20 cellular contexts compared by ENCODE assay signal in genomic region chr4:36267491-36268254, GRCh38. TPM values are rescaled to one million over a fixed set of nuclear protein-coding genes. Genes with fewer than 3 reads are reported as not detected.
DNase-seq lines count a peak whose midpoint lies in the region; ATAC-seq and TF ChIP-seq lines count a peak whose summit lies in the region.
"Had no signal": no experiment of that assay in that cellular context is flagged by ENCODE, and none has a peak within 500 bp of the region (broad histone marks: within the 10 kb centered on the region; RNA-seq: fewer than 3 reads in every experiment).

No MANE protein-coding gene starts in this region.

- H3K4ac ChIP-seq in mesenchymal stem cell (ENCODE audit: low read depth in 1 of 2, low read length in 2 of 2) = no peak overlapping the region

- H2BK15ac ChIP-seq in mesenchymal stem cell (ENCODE audit: low read depth, poor library complexity, severe bottlenecking) = no peak overlapping the region

- H3K4me2 ChIP-seq in mesenchymal stem cell (ENCODE audit: low read length, poor library complexity, severe bottlenecking) = no peak overlapping the region
- H3K4me2 ChIP-seq: PC-9 had no signal

- no peak overlapping the region for H2BK12ac ChIP-seq in mesenchymal stem cell (ENCODE audit: low read length in 2 of 2)

- H3K14ac ChIP-seq in mesenchymal stem cell (ENCODE audit: low read length in 2 of 2) = no peak overlapping the region

- no peaks in the 10 kb centered on the region for H3K4me1 ChIP-seq in mesenchymal stem cell (ENCODE audit: control insufficient read depth, insufficient read depth, low read depth, low read length)
- H3K4me1 ChIP-seq: stomach had no signal

- no peaks in the 10 kb centered on the region for H3K9me3 ChIP-seq in mesenchymal stem cell (ENCODE audit: control insufficient read depth, low read length)
- H3K9me3 ChIP-seq: left lung, stomach had no signal

- ATAC-seq in activated CD4-positive, CD25-positive, alpha-beta regulatory T cell treated with anti-CD3 and anti-CD28 coated beads, Interleukin-2, amount 50 U/mL, for 24 hours = peak; percentile 46 to 65
- ATAC-seq in natural killer cell treated with Interleukin-12 subunit alpha and Interleukin-12 subunit beta and Interleukin-15 and Interleukin-18, amount 100 ng/mL, for 72 hours = peak; percentile 45 to 59
- no peak for ATAC-seq in left lobe of liver
- ATAC-seq: left lung had no signal

- H3K4me1 Mint-ChIP-seq in activated naive CD8-positive, alpha-beta T cell (ENCODE audit: low read depth) = peaks cover 40% of the 10 kb centered on the region
- peaks cover 45 to 55% of the 10 kb centered on the region in 2 donors for H3K4me1 Mint-ChIP-seq in natural killer cell treated with Interleukin-12 subunit alpha and Interleukin-12 subunit beta and Interleukin-15 and Interleukin-18, amount 100 ng/mL, for 72 hours (ENCODE audit: low read depth in 2 of 2)

- H3K27ac ChIP-seq in mesenchymal stem cell (ENCODE audit: low read length, poor library complexity, severe bottlenecking) = no peak overlapping the region
- H3K27ac ChIP-seq: PC-9, stomach had no signal

- H4K8ac ChIP-seq in mesenchymal stem cell (ENCODE audit: low read length) = no peak overlapping the region

- no peaks in the 10 kb centered on the region for H3K9me3 Mint-ChIP-seq in activated naive CD8-positive, alpha-beta T cell (ENCODE audit: low read depth)
- H3K9me3 Mint-ChIP-seq in natural killer cell treated with Interleukin-12 subunit alpha and Interleukin-12 subunit beta and Interleukin-15 and Interleukin-18, amount 100 ng/mL, for 72 hours = peaks cover 3% of the 10 kb centered on the region
- H3K9me3 Mint-ChIP-seq: activated B cell treated with CpG ODN at 0.5 μM for 24 hours had no signal

- H3K27me3 ChIP-seq in mesenchymal stem cell (ENCODE audit: control insufficient read depth in 1 of 2, insufficient read depth in 1 of 2, low read length in 2 of 2) = no peaks in the 10 kb centered on the region
- H3K27me3 ChIP-seq: left lung, stomach had no signal

- no peak overlapping the region for H3K9ac ChIP-seq in mesenchymal stem cell (ENCODE audit: low read length)

- no peak for TF ChIP-seq POLR2A in NB4 (IDR thresholded peaks at IDR 0.05; ENCODE audit: extremely low read depth, insufficient read length)

- H2BK120ac ChIP-seq in mesenchymal stem cell (ENCODE audit: low read depth, low read length) = no peak overlapping the region

- H3K23ac ChIP-seq in mesenchymal stem cell (ENCODE audit: low read length in 2 of 2) = no peak overlapping the region

- H2AFZ ChIP-seq in mesenchymal stem cell (ENCODE audit: low read depth, low read length) = no peak overlapping the region
- H2AFZ ChIP-seq: PC-9 had no signal

- intact Hi-C loops in head of caudate nucleus (cut with DNase I) = no loop called here

- DNase-seq in activated CD4-positive, CD25-positive, alpha-beta regulatory T cell treated with anti-CD3 and anti-CD28 coated beads, Interleukin-2, amount 50 U/mL, for 72 hours = no peak
- peak; percentile 34 for DNase-seq in NB4 (ENCODE audit: low read depth)
- no peak for DNase-seq in natural killer cell treated with Interleukin-12 subunit alpha and Interleukin-12 subunit beta and Interleukin-15 and Interleukin-18, amount 100 ng/mL, for 72 hours (ENCODE audit: low spot score)
- DNase-seq in left lobe of liver (ENCODE audit: low spot score) = no peak
- DNase-seq in head of caudate nucleus = no peak
- no peak for DNase-seq in mesenchymal stem cell
- DNase-seq: activated B cell treated with CpG ODN at 0.5 μM for 24 hours, COR-L47, dermis blood vessel endothelial cell, KG1, left lung, NCI-H1436, NCI-H446 treated with DMSO at 0.1 percent for 48 hours, PC-9, posterior cingulate gyrus, stomach had no signal

- H3K36me3 Mint-ChIP-seq in activated naive CD8-positive, alpha-beta T cell = no peaks in the 10 kb centered on the region
- H3K36me3 Mint-ChIP-seq in natural killer cell treated with Interleukin-12 subunit alpha and Interleukin-12 subunit beta and Interleukin-15 and Interleukin-18, amount 100 ng/mL, for 72 hours = peaks cover 8% of the 10 kb centered on the region

- no peak overlapping the region for H4K91ac ChIP-seq in mesenchymal stem cell (ENCODE audit: low read length)

- H2BK5ac ChIP-seq in mesenchymal stem cell (ENCODE audit: low read depth, low read length, poor library complexity, severe bottlenecking) = no peak overlapping the region

- H3K18ac ChIP-seq in mesenchymal stem cell (ENCODE audit: low read depth in 1 of 2, low read length in 2 of 2) = no peak overlapping the region

- no peak for TF ChIP-seq CTCF in NB4 (IDR thresholded peaks at IDR 0.05; ENCODE audit: low read depth, low read length)

- H3K27ac Mint-ChIP-seq in activated naive CD8-positive, alpha-beta T cell = peak overlapping the region; percentile 58
- peak overlapping the region; percentile 70 to 93 for H3K27ac Mint-ChIP-seq in natural killer cell treated with Interleukin-12 subunit alpha and Interleukin-12 subunit beta and Interleukin-15 and Interleukin-18, amount 100 ng/mL, for 72 hours
- H3K27ac Mint-ChIP-seq: activated B cell treated with CpG ODN at 0.5 μM for 24 hours had no signal

- WGBS in mesenchymal stem cell = no CpG with 5 or more reads among the region's 2 CpGs

- H3K4me3 Mint-ChIP-seq in activated naive CD8-positive, alpha-beta T cell = no peak overlapping the region
- peak overlapping the region; percentile 47 for H3K4me3 Mint-ChIP-seq in natural killer cell treated with Interleukin-12 subunit alpha and Interleukin-12 subunit beta and Interleukin-15 and Interleukin-18, amount 100 ng/mL, for 72 hours
- H3K4me3 Mint-ChIP-seq: activated B cell treated with CpG ODN at 0.5 μM for 24 hours had no signal

- H3K79me1 ChIP-seq in mesenchymal stem cell (replicated peaks; ENCODE audit: low read length, poor library complexity, severe bottlenecking) = no peaks in the 10 kb centered on the region

- H3K4me3 ChIP-seq in NB4 (ENCODE audit: low read depth, low read length) = no peak overlapping the region
- no peak overlapping the region for H3K4me3 ChIP-seq in mesenchymal stem cell (ENCODE audit: insufficient read depth in 1 of 2, low read depth in 1 of 2, low read length in 2 of 2)
- H3K4me3 ChIP-seq: left lung, PC-9, stomach had no signal

- no peak overlapping the region for H2AK5ac ChIP-seq in mesenchymal stem cell (ENCODE audit: low read length, severe bottlenecking)

- H3K27me3 Mint-ChIP-seq in activated naive CD8-positive, alpha-beta T cell = no peaks in the 10 kb centered on the region
- no peaks in the 10 kb centered on the region for H3K27me3 Mint-ChIP-seq in natural killer cell treated with Interleukin-12 subunit alpha and Interleukin-12 subunit beta and Interleukin-15 and Interleukin-18, amount 100 ng/mL, for 72 hours
- H3K27me3 Mint-ChIP-seq: activated B cell treated with CpG ODN at 0.5 μM for 24 hours had no signal

- H3K36me3 ChIP-seq in mesenchymal stem cell (ENCODE audit: control insufficient read depth in 1 of 2, insufficient read depth in 2 of 2, low read depth in 1 of 2, low read length in 2 of 2) = no peaks in the 10 kb centered on the region
- H3K36me3 ChIP-seq: left lung, stomach had no signal

RNA-seq across cellular contexts. Expression of gene DTHD1, which starts 13.7 kb away (rescaled TPM):
- 10 to 100 TPM; 12.1 to 12.9 TPM for total RNA-seq in natural killer cell treated with Interleukin-12 subunit alpha and Interleukin-12 subunit beta and Interleukin-15 and Interleukin-18, amount 100 ng/mL, for 72 hours
- 0.05 TPM for total RNA-seq in left lobe of liver
- polyA plus RNA-seq in mesenchymal stem cell (2013, experiment 1 of 2) = not detected
- not detected for polyA plus RNA-seq in mesenchymal stem cell (2013, experiment 2 of 2)
- total RNA-seq: A172, activated B cell treated with CpG ODN at 0.5 μM for 24 hours, dermis blood vessel endothelial cell, fibroblast of lung, PC-9 had no signal
- polyA plus RNA-seq: fibroblast of lung, stomach had no signal

RNA-seq across cellular contexts. Expression of gene ARAP2, which starts 23.4 kb away (rescaled TPM):
- 100 to 1,000 TPM; 124 to 156 TPM for total RNA-seq in natural killer cell treated with Interleukin-12 subunit alpha and Interleukin-12 subunit beta and Interleukin-15 and Interleukin-18, amount 100 ng/mL, for 72 hours
- 7.4 TPM for total RNA-seq in left lobe of liver
- polyA plus RNA-seq in mesenchymal stem cell (2013, experiment 1 of 2) = 0.18 TPM
- polyA plus RNA-seq in mesenchymal stem cell (2013, experiment 2 of 2) = 0.16 TPM

Comparison
In these comparisons a context has a peak if more than half of its experiments do, and no peak if none do; other contexts are left out.
1. RNA of gene DTHD1, which starts 13.7 kb away (total RNA-seq): 12.1 to 12.9 TPM in natural killer cell treated with Interleukin-12 subunit alpha and Interleukin-12 subunit beta and Interleukin-15 and Interleukin-18, amount 100 ng/mL, for 72 hours; 0.05 TPM in left lobe of liver (single experiment); every median in the first group is over 10 times any median in the second.
2. RNA of gene ARAP2, which starts 23.4 kb away (total RNA-seq): 124 to 156 TPM in natural killer cell treated with Interleukin-12 subunit alpha and Interleukin-12 subunit beta and Interleukin-15 and Interleukin-18, amount 100 ng/mL, for 72 hours; 7.4 TPM in left lobe of liver (single experiment); every median in the first group is over 10 times any median in the second.